In genomic region chr17:78762007-78762406, GRCh38 we compare ENCODE assay signal across 11 cellular contexts. TPM values are rescaled to one million over a fixed set of nuclear protein-coding genes. Genes with fewer than 3 reads are reported as not detected.
DNase-seq lines count a peak whose midpoint lies in the region; ATAC-seq and TF ChIP-seq lines count a peak whose summit lies in the region.
"Had no signal": no experiment of that assay in that cellular context is flagged by ENCODE, and none has a peak within 500 bp of the region (broad histone marks: within the 10 kb centered on the region; RNA-seq: fewer than 3 reads in every experiment).

No MANE protein-coding gene starts in this region.

- peaks cover 0 to 5% (median 0%) of the 10 kb centered on the region in 11 donors for H3K9me3 ChIP-seq in heart right ventricle

- intact Hi-C loops in heart right ventricle (cut with DNase I) = no loop called here
- intact Hi-C loops in cardiac septum (cut with DNase I) = no loop called here
- intact Hi-C loops in activated T-helper 1 cell treated with anti-CD3 and anti-CD28 coated beads, Interleukin-12 subunit alpha, Interleukin-12 subunit beta, Interleukin-2, Interleukin-4 antibody, amounts not matched to agents 30 ng/mL and 10 ng/mL and 1 ng/mL, durations not matched to agents 14 hours and 24 hours and 36 hours (cut with micrococcal nuclease) = no loop called here

- H3K36me3 Mint-ChIP-seq in activated T-helper 1 cell treated with anti-CD3 and anti-CD28 coated beads, Interleukin-12 subunit alpha, Interleukin-12 subunit beta, Interleukin-2, Interleukin-4 antibody, amounts not matched to agents 30 ng/mL and 10 ng/mL and 1 ng/mL, durations not matched to agents 14 hours and 24 hours and 36 hours (ENCODE audit: low read depth) = peaks cover 19% of the 10 kb centered on the region

- peak overlapping the region; percentile 58 for H3K4me3 Mint-ChIP-seq in activated T-helper 1 cell treated with anti-CD3 and anti-CD28 coated beads, Interleukin-12 subunit alpha, Interleukin-12 subunit beta, Interleukin-2, Interleukin-4 antibody, amounts not matched to agents 30 ng/mL and 10 ng/mL and 1 ng/mL, durations not matched to agents 14 hours and 24 hours and 36 hours

- TF ChIP-seq CTCF in heart right ventricle (IDR thresholded peaks at IDR 0.05) = no peak

- peak overlapping the region; percentile 85 for H3K27ac Mint-ChIP-seq in activated T-helper 1 cell treated with anti-CD3 and anti-CD28 coated beads, Interleukin-12 subunit alpha, Interleukin-12 subunit beta, Interleukin-2, Interleukin-4 antibody, amounts not matched to agents 30 ng/mL and 10 ng/mL and 1 ng/mL, durations not matched to agents 14 hours and 24 hours and 36 hours

- H3K27me3 ChIP-seq in heart right ventricle = no peaks in the 10 kb centered on the region

- H3K27me3 Mint-ChIP-seq in activated T-helper 1 cell treated with anti-CD3 and anti-CD28 coated beads, Interleukin-12 subunit alpha, Interleukin-12 subunit beta, Interleukin-2, Interleukin-4 antibody, amounts not matched to agents 30 ng/mL and 10 ng/mL and 1 ng/mL, durations not matched to agents 14 hours and 24 hours and 36 hours (ENCODE audit: insufficient read depth) = no peaks in the 10 kb centered on the region
- H3K27me3 Mint-ChIP-seq: progenitor cell of endocrine pancreas had no signal

- no peaks in the 10 kb centered on the region for H3K9me3 Mint-ChIP-seq in activated T-helper 1 cell treated with anti-CD3 and anti-CD28 coated beads, Interleukin-12 subunit alpha, Interleukin-12 subunit beta, Interleukin-2, Interleukin-4 antibody, amounts not matched to agents 30 ng/mL and 10 ng/mL and 1 ng/mL, durations not matched to agents 14 hours and 24 hours and 36 hours

- H3K4me1 Mint-ChIP-seq in activated T-helper 1 cell treated with anti-CD3 and anti-CD28 coated beads, Interleukin-12 subunit alpha, Interleukin-12 subunit beta, Interleukin-2, Interleukin-4 antibody, amounts not matched to agents 30 ng/mL and 10 ng/mL and 1 ng/mL, durations not matched to agents 14 hours and 24 hours and 36 hours (ENCODE audit: low read depth) = peaks cover 56% of the 10 kb centered on the region

- ATAC-seq in heart right ventricle (peak in 4 of 8 donors; percentile 9 to 36 (median 26)), HG03159 (IDR thresholded peaks at IDR 0.05; ENCODE audit: unreplicated experiment) (no peak)

- no peak for DNase-seq in heart right ventricle
- DNase-seq in cardiac septum (ENCODE audit: low spot score) = no peak
- DNase-seq in activated T-helper 1 cell treated with anti-CD3 and anti-CD28 coated beads, Interleukin-12 subunit alpha, Interleukin-12 subunit beta, Interleukin-2, Interleukin-4 antibody, amounts not matched to agents 30 ng/mL and 10 ng/mL and 1 ng/mL, durations not matched to agents 14 hours and 24 hours and 36 hours (ENCODE audit: low spot score) = no peak
- peak; percentile 18 for DNase-seq in islet precursor cell
- peak; percentile 13 for DNase-seq in superior temporal gyrus (ENCODE audit: extremely low spot score)
- no peak for DNase-seq in NCI-H69 (lab: John Stamatoyannopoulos, UW)
- no peak for DNase-seq in GM19238 (ENCODE audit: insufficient read length, low spot score)
- DNase-seq: stimulated activated CD4-positive, alpha-beta T cell treated with anti-CD3 and anti-CD28 coated beads, Interleukin-1b, Interleukin-23, amount 100 ng/mL, for 48 hours; T-helper 9 cell had no signal

- no peak overlapping the region for H3K4me3 ChIP-seq in heart right ventricle

- 53 to 66% methylated on average over 3 of the region's 3 CpGs for WGBS in heart right ventricle, 2 donors

- H3K36me3 ChIP-seq in heart right ventricle = no peaks in the 10 kb centered on the region

- peak overlapping the region in 6 of 10 donors; percentile 1 to 74 (median 32) for H3K27ac ChIP-seq in heart right ventricle

- peaks cover 4 to 98% (median 70%) of the 10 kb centered on the region in 9 donors for H3K4me1 ChIP-seq in heart right ventricle

RNA-seq across cellular contexts. Expression of gene CYTH1, which starts 20.1 kb away (rescaled TPM):
- 10 to 100 TPM; 23.5 to 46.9 (median 34.8) TPM for total RNA-seq in heart right ventricle
- 10 to 100 TPM; 22.3 to 31.5 TPM for polyA plus RNA-seq in heart right ventricle
- 29.4 TPM for total RNA-seq in cardiac septum
- 147 TPM in 2 replicates for total RNA-seq in activated T-helper 1 cell treated with anti-CD3 and anti-CD28 coated beads, Interleukin-12 subunit alpha, Interleukin-12 subunit beta, Interleukin-2, Interleukin-4 antibody, amounts not matched to agents 30 ng/mL and 10 ng/mL and 1 ng/mL, durations not matched to agents 14 hours and 24 hours and 36 hours

Comparison
In these comparisons a context has a peak if more than half of its experiments do, and no peak if none do; other contexts are left out.
1. DNase-seq: peak in islet precursor cell (single experiment) and superior temporal gyrus (single experiment); none in heart right ventricle (0 of 2), cardiac septum (single experiment), activated T-helper 1 cell treated with anti-CD3 and anti-CD28 coated beads, Interleukin-12 subunit alpha, Interleukin-12 subunit beta, Interleukin-2, Interleukin-4 antibody, amounts not matched to agents 30 ng/mL and 10 ng/mL and 1 ng/mL, durations not matched to agents 14 hours and 24 hours and 36 hours (single experiment), NCI-H69 (single experiment) and GM19238 (single experiment).